9 cellular contexts compared by ENCODE assay signal in genomic region chr1:154326546-154327465, GRCh38. TPM values are rescaled to one million over a fixed set of nuclear protein-coding genes. Genes with fewer than 3 reads are reported as not detected.
DNase-seq lines count a peak whose midpoint lies in the region; FAIRE-seq and TF ChIP-seq lines count a peak whose summit lies in the region.
"Had no signal": no experiment of that assay in that cellular context is flagged by ENCODE, and none has a peak within 500 bp of the region (broad histone marks: within the 10 kb centered on the region; RNA-seq: fewer than 3 reads in every experiment).

No MANE protein-coding gene starts in this region.

- intact Hi-C loops in kidney (cut with DNase I) = no loop called here

- H3K27ac ChIP-seq in BLaER1 treated with 17β-estradiol and CSF1 and Interleukin-3, amounts not matched to agents 10 nM and 100 nM = peak overlapping the region; percentile 30 to 98 (median 93); a peak in 21 of 22 replicates
- H3K27ac ChIP-seq in KOPT-K1 (ENCODE audit: low read depth, low read length, poor library complexity, severe bottlenecking) = peak overlapping the region; percentile 82
- H3K27ac ChIP-seq in kidney (ENCODE audit: low read depth in 2 of 2, low read length in 2 of 2) = peak overlapping the region in 1 of 2 donors; percentile 73
- peak overlapping the region; percentile 15 for H3K27ac ChIP-seq in thymus (ENCODE audit: low read depth)
- H3K27ac ChIP-seq: HL-60 had no signal

- no peaks in the 10 kb centered on the region for H3K27me3 ChIP-seq in BLaER1 treated with 17β-estradiol and CSF1 and Interleukin-3, amounts not matched to agents 10 nM and 100 nM
- H3K27me3 ChIP-seq in thymus (ENCODE audit: control insufficient read depth, insufficient read depth) = no peaks in the 10 kb centered on the region

- peak overlapping the region; percentile 64 to 94 (median 81) for H3K4me3 ChIP-seq in BLaER1 treated with 17β-estradiol and CSF1 and Interleukin-3, amounts not matched to agents 10 nM and 100 nM
- H3K4me3 ChIP-seq in astrocyte of the spinal cord (ENCODE audit: low read depth, low read length) (peak overlapping the region; percentile 62), kidney (ENCODE audit: low read length in 2 of 2) (peak overlapping the region in 1 of 2 donors; percentile 71), thymus (ENCODE audit: low read length) (peak overlapping the region; percentile 88)

- TF ChIP-seq CTCF in astrocyte of the spinal cord (IDR thresholded peaks at IDR 0.05; ENCODE audit: low read depth, low read length) (no peak), kidney (IDR thresholded peaks at IDR 0.05; ENCODE audit: borderline replicate concordance, extremely low read depth, insufficient read depth) (no peak)

- peaks cover 0 to 39% (median 24%) of the 10 kb centered on the region in 11 experiments; a peak in 17 of 22 replicates for H4K20me1 ChIP-seq in BLaER1 treated with 17β-estradiol and CSF1 and Interleukin-3, amounts not matched to agents 10 nM and 100 nM

- H3K9ac ChIP-seq in BLaER1 treated with 17β-estradiol and CSF1 and Interleukin-3, amounts not matched to agents 10 nM and 100 nM = peak overlapping the region; percentile 35 to 99 (median 93); a peak in 21 of 22 replicates
- no peak overlapping the region for H3K9ac ChIP-seq in kidney (ENCODE audit: low read length in 2 of 2)

- DNase-seq in astrocyte of the spinal cord (ENCODE audit: low read depth, low spot score) (peak; percentile 55), kidney (peak; percentile 75), SHP77 treated with DMSO at 0.1 percent for 48 hours (lab: John Stamatoyannopoulos, UW) (no peak), NCI-H510A (lab: John Stamatoyannopoulos, UW) (no peak), cerebellar cortex (ENCODE audit: low spot score) (no peak)

- H3K4me1 ChIP-seq in BLaER1 treated with 17β-estradiol and CSF1 and Interleukin-3, amounts not matched to agents 10 nM and 100 nM = peaks cover 45 to 62% (median 56%) of the 10 kb centered on the region in 10 experiments
- H3K4me1 ChIP-seq in kidney (ENCODE audit: control insufficient read depth in 1 of 2, insufficient read depth in 1 of 2, low read depth in 1 of 2, low read length in 2 of 2) = peaks cover 5 to 24% of the 10 kb centered on the region in 2 donors
- peaks cover 38% of the 10 kb centered on the region for H3K4me1 ChIP-seq in thymus (ENCODE audit: control insufficient read depth, insufficient read depth, low read length)

- H3K4me2 ChIP-seq in BLaER1 treated with 17β-estradiol and CSF1 and Interleukin-3, amounts not matched to agents 10 nM and 100 nM = peak overlapping the region; percentile 98 to 100 (median 100)

- no peak for FAIRE-seq in kidney (lab: Jason Lieb, UNC)

- 74% methylated on average over 6 of the region's 6 CpGs for WGBS in thymus

- in situ Hi-C loops in astrocyte of the spinal cord (cut with HindIII; ENCODE audit: low sequenced_read_pairs) = no loop called here

- H3K36me3 ChIP-seq in BLaER1 treated with 17β-estradiol and CSF1 and Interleukin-3, amounts not matched to agents 10 nM and 100 nM = peaks cover 7 to 26% (median 22%) of the 10 kb centered on the region in 11 experiments
- H3K36me3 ChIP-seq in KOPT-K1 (ENCODE audit: insufficient read depth, low read length) (peaks cover 24% of the 10 kb centered on the region), kidney (ENCODE audit: control insufficient read depth in 1 of 2, insufficient read depth in 2 of 2, low read length in 2 of 2) (no peaks in the 10 kb centered on the region), thymus (ENCODE audit: control insufficient read depth, insufficient read depth) (peaks cover 9% of the 10 kb centered on the region)

- H3K9me3 ChIP-seq in BLaER1 treated with 17β-estradiol and CSF1 and Interleukin-3, amounts not matched to agents 10 nM and 100 nM (replicated peaks in 1 of 11) = no peaks in the 10 kb centered on the region
- H3K9me3 ChIP-seq in KOPT-K1 (ENCODE audit: insufficient read depth, low read length, poor library complexity, severe bottlenecking) (no peaks in the 10 kb centered on the region), kidney (ENCODE audit: control insufficient read depth in 1 of 2, low read length in 2 of 2) (no peaks in the 10 kb centered on the region), thymus (ENCODE audit: control insufficient read depth) (no peaks in the 10 kb centered on the region)

RNA-seq across cellular contexts. Expression of gene ATP8B2, which starts 1.5 kb away (rescaled TPM):
- total RNA-seq in kidney = 40.9 TPM
- polyA plus RNA-seq in kidney (ENCODE audit: insufficient read depth, low read depth, low replicate concordance) (6.2 TPM), thymus (15.5 TPM)

RNA-seq across cellular contexts. Expression of gene AQP10, which starts 5.9 kb away (rescaled TPM):
- total RNA-seq in kidney = not detected
- polyA plus RNA-seq in kidney (ENCODE audit: insufficient read depth, low read depth, low replicate concordance) (not detected), thymus (0.09 TPM)

RNA-seq across cellular contexts. Expression of gene HAX1, which starts 54.4 kb away (rescaled TPM):
- total RNA-seq in kidney = 74.8 TPM
- polyA plus RNA-seq in kidney (ENCODE audit: insufficient read depth, low read depth, low replicate concordance) = 153 TPM
- polyA plus RNA-seq in thymus = 113 TPM

Comparison
In these comparisons a context has a peak if more than half of its experiments do, and no peak if none do; other contexts are left out.
1. H3K9ac ChIP-seq: peak in BLaER1 treated with 17β-estradiol and CSF1 and Interleukin-3, amounts not matched to agents 10 nM and 100 nM (11 of 11); none in kidney (0 of 2).
2. DNase-seq: peak in astrocyte of the spinal cord (single experiment) and kidney (single experiment); none in SHP77 treated with DMSO at 0.1 percent for 48 hours (single experiment), NCI-H510A (single experiment) and cerebellar cortex (single experiment).